ENCODE assay signal across 8 cellular contexts in the genomic region with DNA sequence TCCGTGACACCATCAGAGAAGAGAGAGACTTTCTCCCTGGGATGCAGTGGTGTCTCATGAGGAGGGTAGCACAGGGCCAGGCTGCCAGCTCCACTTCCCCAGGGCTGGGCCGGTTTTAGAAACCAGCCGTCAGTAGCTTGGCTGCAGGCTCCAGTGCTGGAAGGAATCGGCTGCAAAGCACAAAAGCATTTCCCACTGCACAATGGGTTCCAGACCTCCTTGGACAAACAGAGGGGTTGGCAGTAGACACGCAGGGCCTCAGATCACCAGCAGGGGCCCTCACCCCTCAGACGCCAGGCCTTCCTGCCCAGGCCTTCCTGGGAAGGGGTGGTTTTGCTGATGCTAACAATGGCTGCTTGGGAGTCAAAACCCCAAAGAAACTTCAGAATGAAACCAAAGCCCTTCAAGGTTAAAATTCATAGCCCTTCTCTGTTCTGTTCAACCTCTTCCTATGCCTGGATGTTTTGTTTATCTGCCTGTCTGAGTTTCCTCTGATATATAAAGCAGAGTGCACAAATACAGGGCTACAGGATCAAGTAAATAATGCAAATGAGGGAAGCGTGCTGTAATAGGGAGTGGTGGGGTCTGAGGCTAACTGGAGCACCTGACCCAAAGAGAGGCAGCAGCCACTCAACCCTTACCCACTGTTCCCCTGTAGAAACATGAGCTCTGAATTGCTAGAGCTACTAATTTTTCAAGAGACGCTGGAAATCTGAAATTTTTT. TPM values are rescaled to one million over a fixed set of nuclear protein-coding genes. Genes with fewer than 3 reads are reported as not detected.
DNase-seq lines count a peak whose midpoint lies in the region; ATAC-seq and TF ChIP-seq lines count a peak whose summit lies in the region.
"Had no signal": no experiment of that assay in that cellular context is flagged by ENCODE, and none has a peak within 500 bp of the region (broad histone marks: within the 10 kb centered on the region; RNA-seq: fewer than 3 reads in every experiment).

No MANE protein-coding gene starts in this region.

- CTCF ChIA-PET in IMR-90 (lab: Yijun Ruan, JAX), result interaction anchor here (0.8 kb wide), 1 partner anchor 101 kb away, joined by 3 read pairs; no protein-coding TSS in a partner anchor

- H3K4me1 ChIP-seq in IMR-90 (ENCODE audit: control insufficient read depth, insufficient read depth, low read length), result no peaks in the 10 kb centered on the region

- TF ChIP-seq CTCF in IMR-90 (conservative IDR thresholded peaks at IDR 0.05; ENCODE audit: low read depth, low read length), result peak; percentile 35

- no peak overlapping the region for H2BK15ac ChIP-seq in IMR-90 (ENCODE audit: low read depth, low read length)

- 69% methylated on average over 4 of the region's 8 CpGs; no CpG with 5 or more reads in 1 of the 2 experiments for WGBS in IMR-90 (ENCODE audit: extremely low coverage in 2 of 2, insufficient read length in 1 of 2), 2 experiments

- no peak overlapping the region for H4K8ac ChIP-seq in IMR-90 (ENCODE audit: low read depth in 2 of 2, low read length in 2 of 2)

- H3K27me3 ChIP-seq in IMR-90 (ENCODE audit: control insufficient read depth, insufficient read depth, low read length), result peaks cover 4% of the 10 kb centered on the region; the same call in 1 of the 2 replicates

- POLR2A ChIA-PET in IMR-90 (lab: Charles Lee; ENCODE audit: unreplicated experiment), result no interaction called here

- in situ Hi-C loops in G401 (cut with HindIII; ENCODE audit: low sequenced_read_pairs), result no loop called here
- in situ Hi-C loops in IMR-90 (cut with MboI; ENCODE audit: low sequenced_read_pairs), result no loop called here

- DNase-seq in G401 (ENCODE audit: low spot score) (peak; percentile 7), IMR-90 (peak; percentile 10), astrocyte of the hippocampus (ENCODE audit: low read depth, low spot score) (peak; percentile 32), left colon (peak in 1 of 2 donors; percentile 20), amniotic stem cell (lab: John Stamatoyannopoulos, UW) (no peak), SIG-M5 (lab: John Stamatoyannopoulos, UW) (no peak)

- no peak overlapping the region for H2AK9ac ChIP-seq in IMR-90 (replicated peaks; ENCODE audit: low read depth, low read length, poor library complexity)

- ATAC-seq in IMR-90 (ENCODE audit: low read depth) (peak; percentile 59), left colon (peak; percentile 59), esophagus mucosa (no peak)
- ATAC-seq: T-cell had no signal

- H2BK20ac ChIP-seq in IMR-90 (ENCODE audit: low read depth, low read length), result no peak overlapping the region

- no peak overlapping the region for H4K5ac ChIP-seq in IMR-90 (ENCODE audit: low read depth, low read length)

- H3K4ac ChIP-seq in IMR-90 (ENCODE audit: low read depth, low read length), result no peak overlapping the region

- H3K9ac ChIP-seq in IMR-90 (ENCODE audit: low read depth, low read length), result no peak overlapping the region

- TF ChIP-seq POLR2A in IMR-90 (IDR thresholded peaks at IDR 0.05; ENCODE audit: low read depth, low read length), result no peak

- no peak overlapping the region for H3K4me2 ChIP-seq in IMR-90 (ENCODE audit: low read depth, low read length)

- no peak overlapping the region for H3K23ac ChIP-seq in IMR-90 (ENCODE audit: low read depth, low read length)

- no peak overlapping the region for H3K14ac ChIP-seq in IMR-90 (replicated peaks; ENCODE audit: low read depth, low read length)

- H3K18ac ChIP-seq in IMR-90 (ENCODE audit: low read depth, low read length), result no peak overlapping the region

- H3K36me3 ChIP-seq in IMR-90 (ENCODE audit: control insufficient read depth, insufficient read depth, low read length), result no peaks in the 10 kb centered on the region

- no peaks in the 10 kb centered on the region for H4K20me1 ChIP-seq in IMR-90 (ENCODE audit: insufficient read depth, low read length)

- dilution Hi-C loops in IMR-90 (cut with HindIII; ENCODE audit: low sequenced_read_pairs, unreplicated experiment), result no loop called here

- H4K91ac ChIP-seq in IMR-90 (ENCODE audit: insufficient read depth, low read depth, low read length), result no peak overlapping the region

- no peak overlapping the region for H2AK5ac ChIP-seq in IMR-90 (ENCODE audit: low read depth, low read length)

- H3K4me3 ChIP-seq in IMR-90 (ENCODE audit: insufficient read depth, low read depth, low read length), result no peak overlapping the region

- H3K27ac ChIP-seq in IMR-90 (ENCODE audit: insufficient read depth, low read length), result no peak overlapping the region

- no peak overlapping the region for H2BK5ac ChIP-seq in IMR-90 (ENCODE audit: low read depth, low read length, poor library complexity, severe bottlenecking)

- no peak overlapping the region for H2BK120ac ChIP-seq in IMR-90 (ENCODE audit: low read depth, low read length)

- H2AFZ ChIP-seq in IMR-90 (replicated peaks; ENCODE audit: low read length, poor library complexity), result peak overlapping the region; percentile 8

- BruUV-seq in IMR-90 (replicated peaks; lab: Mats Ljungman, UMichigan), result no TSS peak

- TF ChIP-seq RAD21 in IMR-90 (IDR thresholded peaks at IDR 0.05; ENCODE audit: low read length), result no peak

- no peaks in the 10 kb centered on the region for H3K9me1 ChIP-seq in IMR-90 (ENCODE audit: insufficient read depth, low read length)

- H3K79me1 ChIP-seq in IMR-90 (ENCODE audit: low read depth in 1 of 2, low read length in 2 of 2), result no peaks in the 10 kb centered on the region

- no peaks in the 10 kb centered on the region for H3K9me3 ChIP-seq in IMR-90 (ENCODE audit: control insufficient read depth, insufficient read depth, low read length)

- H3K56ac ChIP-seq in IMR-90 (ENCODE audit: extremely low read depth, insufficient read depth, low read length), result no peak overlapping the region

- intact Hi-C loops in IMR-90 (cut with micrococcal nuclease), result no loop called here
- intact Hi-C loops in left colon (cut with DNase I, micrococcal nuclease), result no loop called here

TF ChIP-seq in IMR-90, 13 proteins besides CTCF, POLR2A, EP300 and RAD21:
- TF ChIP-seq SMC3 (IDR thresholded peaks at IDR 0.05; ENCODE audit: low read depth, low read length) (no peak), MAFK (IDR thresholded peaks at IDR 0.05; ENCODE audit: low read depth, low read length) (no peak), RCOR1 (IDR thresholded peaks at IDR 0.05; ENCODE audit: insufficient replicate concordance, low read length) (no peak), ELK1 (IDR thresholded peaks at IDR 0.05; ENCODE audit: borderline replicate concordance, low read depth, low read length) (no peak), MAZ (IDR thresholded peaks at IDR 0.05; ENCODE audit: borderline replicate concordance, low read depth, low read length) (no peak), NFE2L2 (IDR thresholded peaks at IDR 0.05; ENCODE audit: low read depth, low read length) (no peak), MXI1 (IDR thresholded peaks at IDR 0.05; ENCODE audit: borderline replicate concordance, low read depth, low read length) (no peak), CEBPB (IDR thresholded peaks at IDR 0.05; ENCODE audit: low read depth, low read length) (no peak), USF2 (IDR thresholded peaks at IDR 0.05; ENCODE audit: low read depth, low read length) (no peak), CHD1 (IDR thresholded peaks at IDR 0.05; ENCODE audit: low read depth, low read length) (no peak), BHLHE40 (IDR thresholded peaks at IDR 0.05; ENCODE audit: low read depth, low read length) (no peak), FOS (IDR thresholded peaks at IDR 0.05; ENCODE audit: low read depth, low read length) (no peak), RFX5 (IDR thresholded peaks at IDR 0.05; ENCODE audit: low read depth, low read length) (no peak)
TF ChIP-seq in IMR-90: peak in this region for 0.

RNA-seq across cellular contexts. Expression of gene TEKT5, which starts 26.2 kb away (rescaled TPM):
- not detected in 2 replicates for total RNA-seq in G401 (2014; rRNA removed; shearing (Covaris generic))
- total RNA-seq in IMR-90 (2012; rRNA removed), result not detected in 2 replicates
- 0.17 and 0.26 TPM in 2 replicates for polyA plus RNA-seq in IMR-90 (2012; rRNA removed)
- 0.09 TPM in 1 of 2 replicates, not detected in the other for polyA plus RNA-seq in IMR-90 (2012; cell fraction: cytosol; rRNA removed)
- 0.45 and 0.49 TPM in 2 replicates for polyA plus RNA-seq in IMR-90 (2012; cell fraction: nucleus; rRNA removed; ENCODE audit: low replicate concordance)
- under 1 TPM; 0.50 to 0.52 TPM for total RNA-seq in left colon
- total RNA-seq in esophagus mucosa, result not detected
- total RNA-seq: T-cell had no signal

Comparison
In these comparisons a context has a peak if more than half of its experiments do, and no peak if none do; other contexts are left out.
1. DNase-seq: peak in G401 (single experiment), IMR-90 (single experiment) and astrocyte of the hippocampus (single experiment); none in amniotic stem cell (single experiment) and SIG-M5 (single experiment).